In genomic region chr2:241182126-241182525, GRCh38 we compare ENCODE assay signal across 23 cellular contexts.
"Had no signal": no experiment of that assay in that cellular context is flagged by ENCODE, and none has a peak within 500 bp of the region (broad histone marks: within the 10 kb centered on the region; RNA-seq: fewer than 3 reads in every experiment).

No MANE protein-coding gene starts in this region.

- H3K27ac Mint-ChIP-seq: dendritic cell treated with granulocyte-macrophage colony-stimulating factor and Interleukin-4, amounts not matched to agents 40 ng/mL and 50 ng/mL, for 4 days; endodermal cell had no signal

- H3K27me3 Mint-ChIP-seq: dendritic cell treated with granulocyte-macrophage colony-stimulating factor and Interleukin-4, amounts not matched to agents 40 ng/mL and 50 ng/mL, for 4 days had no signal

- H3K9me3 ChIP-seq: colonic mucosa, esophagus muscularis mucosa, esophagus squamous epithelium, gastrocnemius medialis, gastroesophageal sphincter, heart left ventricle, heart right ventricle had no signal

- H3K27me3 ChIP-seq: colonic mucosa, dorsolateral prefrontal cortex, gastrocnemius medialis, heart left ventricle, heart right ventricle had no signal

- ATAC-seq: esophagus mucosa, foreskin keratinocyte, gastrocnemius medialis, gastroesophageal sphincter, heart left ventricle, heart right ventricle had no signal

- H3K9me3 Mint-ChIP-seq: dendritic cell treated with granulocyte-macrophage colony-stimulating factor and Interleukin-4, amounts not matched to agents 40 ng/mL and 50 ng/mL, for 4 days; endodermal cell had no signal

- H3K4me1 ChIP-seq: colonic mucosa, esophagus squamous epithelium, foreskin keratinocyte, gastrocnemius medialis, gastroesophageal sphincter, heart right ventricle had no signal

- H3K4me3 ChIP-seq: colonic mucosa, coronary artery, dorsolateral prefrontal cortex, esophagus muscularis mucosa, esophagus squamous epithelium, gastrocnemius medialis, gastroesophageal sphincter, heart left ventricle, heart right ventricle had no signal

- H3K36me3 ChIP-seq: colonic mucosa had no signal

- H3K27ac ChIP-seq: colonic mucosa, coronary artery, epithelial cell of prostate, esophagus muscularis mucosa, esophagus squamous epithelium, foreskin keratinocyte, gastrocnemius medialis, gastroesophageal sphincter, heart left ventricle, heart right ventricle had no signal

- DNase-seq: colonic mucosa; cortex of kidney; dermis blood vessel endothelial cell; dorsolateral prefrontal cortex; effector CD4-positive, alpha-beta T cell; effector CD8-positive, alpha-beta T cell; effector memory CD4-positive, alpha-beta T cell; endodermal cell; erythroblast; esophagus squamous epithelium; foreskin fibroblast; foreskin keratinocyte; foreskin melanocyte; gastrocnemius medialis; glutamatergic neuron; heart left ventricle; heart right ventricle had no signal

- H3K4me3 Mint-ChIP-seq: dendritic cell treated with granulocyte-macrophage colony-stimulating factor and Interleukin-4, amounts not matched to agents 40 ng/mL and 50 ng/mL, for 4 days; endodermal cell had no signal

- H3K4me1 Mint-ChIP-seq: endodermal cell had no signal
